In the genomic region with DNA sequence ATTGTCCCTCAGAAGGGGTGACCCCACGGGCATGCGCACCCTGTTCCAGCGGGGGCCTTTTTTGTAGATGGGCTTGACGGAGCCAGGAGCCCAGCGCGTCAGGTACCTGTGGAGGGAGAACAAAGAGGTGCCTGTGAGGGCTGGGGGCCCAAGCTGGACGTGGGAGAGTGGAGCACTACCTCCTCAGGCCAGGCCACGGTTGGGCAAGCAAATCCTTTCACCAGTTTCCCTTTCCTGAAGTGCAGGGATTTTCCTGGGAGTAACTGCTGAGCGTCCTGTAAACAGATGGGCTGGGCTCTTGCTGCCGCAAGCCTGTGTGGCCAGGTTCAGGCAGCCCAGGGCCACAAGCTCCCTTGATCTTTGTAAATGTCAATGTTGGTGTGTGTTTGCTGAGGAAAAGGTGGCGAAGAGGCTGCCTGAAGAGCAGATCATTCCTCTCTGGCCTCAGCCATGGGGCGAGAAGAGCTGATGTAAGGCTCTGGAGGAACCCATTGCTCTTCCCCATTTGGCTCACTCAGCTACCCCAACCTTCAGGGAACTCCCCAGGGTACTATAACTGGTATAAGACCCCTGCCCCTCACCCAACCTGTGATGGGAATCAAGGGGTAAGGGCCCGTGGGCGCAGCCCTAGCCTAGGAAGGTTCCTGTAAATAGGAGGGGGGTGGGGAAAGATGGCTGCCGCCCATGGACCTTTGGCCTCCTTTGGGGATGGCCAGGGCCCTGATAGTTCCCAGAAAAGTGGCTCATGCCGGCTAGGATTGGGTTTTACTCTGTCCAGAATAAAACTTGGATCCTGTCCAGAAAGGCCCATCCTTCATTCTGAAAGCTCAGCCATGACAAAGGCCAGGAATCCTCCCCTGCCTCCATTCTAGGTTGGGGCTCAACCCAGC, we compare ENCODE assay signal across 1 cellular context.
A peak's percentile ranks its signal among the peaks of the same experiment; 100 is the strongest.
TF ChIP-seq lines count a peak whose summit lies in the region.

No MANE protein-coding gene starts in this region.

TF ChIP-seq in HepG2, 621 proteins besides CTCF, POLR2A, EP300 and RAD21 (continues in another document):
- TF ChIP-seq PLSCR1 (CRISPR knock-in tag; IDR thresholded peaks at IDR 0.05; ENCODE audit: borderline replicate concordance), result no peak
- TF ChIP-seq ATM (IDR thresholded peaks at IDR 0.05; ENCODE audit: borderline replicate concordance), result no peak
- TF ChIP-seq ZNF326 (CRISPR knock-in tag; IDR thresholded peaks at IDR 0.05; ENCODE audit: borderline replicate concordance), result no peak
- TF ChIP-seq, protein P1, sequence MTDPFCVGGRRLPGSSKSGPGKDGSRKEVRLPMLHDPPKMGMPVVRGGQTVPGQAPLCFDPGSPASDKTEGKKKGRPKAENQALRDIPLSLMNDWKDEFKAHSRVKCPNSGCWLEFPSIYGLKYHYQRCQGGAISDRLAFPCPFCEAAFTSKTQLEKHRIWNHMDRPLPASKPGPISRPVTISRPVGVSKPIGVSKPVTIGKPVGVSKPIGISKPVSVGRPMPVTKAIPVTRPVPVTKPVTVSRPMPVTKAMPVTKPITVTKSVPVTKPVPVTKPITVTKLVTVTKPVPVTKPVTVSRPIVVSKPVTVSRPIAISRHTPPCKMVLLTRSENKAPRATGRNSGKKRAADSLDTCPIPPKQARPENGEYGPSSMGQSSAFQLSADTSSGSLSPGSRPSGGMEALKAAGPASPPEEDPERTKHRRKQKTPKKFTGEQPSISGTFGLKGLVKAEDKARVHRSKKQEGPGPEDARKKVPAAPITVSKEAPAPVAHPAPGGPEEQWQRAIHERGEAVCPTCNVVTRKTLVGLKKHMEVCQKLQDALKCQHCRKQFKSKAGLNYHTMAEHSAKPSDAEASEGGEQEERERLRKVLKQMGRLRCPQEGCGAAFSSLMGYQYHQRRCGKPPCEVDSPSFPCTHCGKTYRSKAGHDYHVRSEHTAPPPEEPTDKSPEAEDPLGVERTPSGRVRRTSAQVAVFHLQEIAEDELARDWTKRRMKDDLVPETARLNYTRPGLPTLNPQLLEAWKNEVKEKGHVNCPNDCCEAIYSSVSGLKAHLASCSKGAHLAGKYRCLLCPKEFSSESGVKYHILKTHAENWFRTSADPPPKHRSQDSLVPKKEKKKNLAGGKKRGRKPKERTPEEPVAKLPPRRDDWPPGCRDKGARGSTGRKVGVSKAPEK (CRISPR knock-in tag; IDR thresholded peaks at IDR 0.05; ENCODE audit: borderline replicate concordance), result 0 out of 2 replicates have a peak, but pooled peaks have one; percentile 90
- no peak for TF ChIP-seq ZSCAN22 (CRISPR knock-in tag; IDR thresholded peaks at IDR 0.05)
- no peak for TF ChIP-seq NONO (IDR thresholded peaks at IDR 0.05)
- no peak; the same call in 1 of the 2 replicates for TF ChIP-seq NONO (CRISPR knock-in tag; conservative IDR thresholded peaks at IDR 0.05)
- no peak for TF ChIP-seq ADNP (CRISPR knock-in tag; IDR thresholded peaks at IDR 0.05)
- no peak for TF ChIP-seq GTF3A (CRISPR knock-in tag; conservative IDR thresholded peaks at IDR 0.05)
- peak; percentile 55; the same call in 1 of the 2 replicates for TF ChIP-seq NFKBIZ (CRISPR knock-in tag; IDR thresholded peaks at IDR 0.05)
- TF ChIP-seq ZNF562 (CRISPR knock-in tag; IDR thresholded peaks at IDR 0.05; ENCODE audit: borderline replicate concordance), result no peak
- TF ChIP-seq GATAD2A (CRISPR knock-in tag; IDR thresholded peaks at IDR 0.05), result peak; percentile 93
- no peak for TF ChIP-seq ZNF468 (CRISPR knock-in tag; IDR thresholded peaks at IDR 0.05)
- TF ChIP-seq HMGXB4 (CRISPR knock-in tag; IDR thresholded peaks at IDR 0.05; ENCODE audit: borderline replicate concordance in 1 of 2, low read depth in 1 of 2), result peak in 1 of 2 experiments; percentile 15; a peak in 1 of 4 replicates
- TF ChIP-seq ZNF597 (CRISPR knock-in tag; IDR thresholded peaks at IDR 0.05), result no peak
- TF ChIP-seq NBN (conservative IDR thresholded peaks at IDR 0.05), result no peak
- peak; percentile 24; the same call in 1 of the 2 replicates for TF ChIP-seq YEATS4 (CRISPR knock-in tag; IDR thresholded peaks at IDR 0.05; ENCODE audit: borderline replicate concordance)
- TF ChIP-seq, protein P2, sequence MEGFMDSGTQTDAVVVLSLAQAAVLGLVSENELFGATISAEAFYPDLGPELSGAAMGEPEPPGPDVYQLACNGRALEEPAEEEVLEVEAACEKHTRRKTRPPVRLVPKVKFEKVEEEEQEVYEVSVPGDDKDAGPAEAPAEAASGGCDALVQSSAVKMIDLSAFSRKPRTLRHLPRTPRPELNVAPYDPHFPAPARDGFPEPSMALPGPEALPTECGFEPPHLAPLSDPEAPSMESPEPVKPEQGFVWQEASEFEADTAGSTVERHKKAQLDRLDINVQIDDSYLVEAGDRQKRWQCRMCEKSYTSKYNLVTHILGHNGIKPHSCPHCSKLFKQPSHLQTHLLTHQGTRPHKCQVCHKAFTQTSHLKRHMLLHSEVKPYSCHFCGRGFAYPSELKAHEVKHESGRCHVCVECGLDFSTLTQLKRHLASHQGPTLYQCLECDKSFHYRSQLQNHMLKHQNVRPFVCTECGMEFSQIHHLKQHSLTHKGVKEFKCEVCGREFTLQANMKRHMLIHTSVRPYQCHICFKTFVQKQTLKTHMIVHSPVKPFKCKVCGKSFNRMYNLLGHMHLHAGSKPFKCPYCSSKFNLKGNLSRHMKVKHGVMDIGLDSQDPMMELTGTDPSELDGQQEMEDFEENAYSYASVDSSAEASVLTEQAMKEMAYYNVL (CRISPR knock-in tag; IDR thresholded peaks at IDR 0.05; ENCODE audit: borderline replicate concordance), result peak; percentile 96
- TF ChIP-seq ZKSCAN8 (CRISPR knock-in tag; IDR thresholded peaks at IDR 0.05; ENCODE audit: borderline replicate concordance), result peak; percentile 70; the same call in 1 of the 2 replicates
- TF ChIP-seq MTA3 (CRISPR knock-in tag; IDR thresholded peaks at IDR 0.05), result no peak
- 0 out of 2 replicates have a peak, but pooled peaks have one; percentile 35 for TF ChIP-seq TFE3 (CRISPR knock-in tag; IDR thresholded peaks at IDR 0.05)
- TF ChIP-seq ZNF619 (CRISPR knock-in tag; IDR thresholded peaks at IDR 0.05), result no peak; the same call in 1 of the 2 replicates
- no peak for TF ChIP-seq ZKSCAN1 (IDR thresholded peaks at IDR 0.05; ENCODE audit: low read length)
- TF ChIP-seq KDM2A (CRISPR knock-in tag; IDR thresholded peaks at IDR 0.05; ENCODE audit: borderline replicate concordance, low read depth), result peak; percentile 55; the same call in 1 of the 2 replicates
- TF ChIP-seq DNMT3B (CRISPR knock-in tag; conservative IDR thresholded peaks at IDR 0.05), result no peak
- peak; percentile 64; the same call in 1 of the 2 replicates for TF ChIP-seq FOXJ3 (CRISPR knock-in tag; IDR thresholded peaks at IDR 0.05; ENCODE audit: borderline replicate concordance)
- TF ChIP-seq ZNF780A (CRISPR knock-in tag; IDR thresholded peaks at IDR 0.05), result no peak
- TF ChIP-seq, protein P3, sequence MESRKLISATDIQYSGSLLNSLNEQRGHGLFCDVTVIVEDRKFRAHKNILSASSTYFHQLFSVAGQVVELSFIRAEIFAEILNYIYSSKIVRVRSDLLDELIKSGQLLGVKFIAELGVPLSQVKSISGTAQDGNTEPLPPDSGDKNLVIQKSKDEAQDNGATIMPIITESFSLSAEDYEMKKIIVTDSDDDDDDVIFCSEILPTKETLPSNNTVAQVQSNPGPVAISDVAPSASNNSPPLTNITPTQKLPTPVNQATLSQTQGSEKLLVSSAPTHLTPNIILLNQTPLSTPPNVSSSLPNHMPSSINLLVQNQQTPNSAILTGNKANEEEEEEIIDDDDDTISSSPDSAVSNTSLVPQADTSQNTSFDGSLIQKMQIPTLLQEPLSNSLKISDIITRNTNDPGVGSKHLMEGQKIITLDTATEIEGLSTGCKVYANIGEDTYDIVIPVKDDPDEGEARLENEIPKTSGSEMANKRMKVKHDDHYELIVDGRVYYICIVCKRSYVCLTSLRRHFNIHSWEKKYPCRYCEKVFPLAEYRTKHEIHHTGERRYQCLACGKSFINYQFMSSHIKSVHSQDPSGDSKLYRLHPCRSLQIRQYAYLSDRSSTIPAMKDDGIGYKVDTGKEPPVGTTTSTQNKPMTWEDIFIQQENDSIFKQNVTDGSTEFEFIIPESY (CRISPR knock-in tag; IDR thresholded peaks at IDR 0.05), result peak; percentile 63; the same call in 1 of the 2 replicates
- TF ChIP-seq ARNT2 (CRISPR knock-in tag; IDR thresholded peaks at IDR 0.05; ENCODE audit: low read depth), result peak; percentile 80; the same call in 1 of the 2 replicates
- TF ChIP-seq ZIK1 (CRISPR knock-in tag; IDR thresholded peaks at IDR 0.05; ENCODE audit: borderline replicate concordance, low read depth), result no peak
- TF ChIP-seq ZNF138 (CRISPR knock-in tag; IDR thresholded peaks at IDR 0.05; ENCODE audit: low read depth), result no peak
- TF ChIP-seq KAT2B (IDR thresholded peaks at IDR 0.05; ENCODE audit: borderline replicate concordance, low read depth, low read length), result no peak
- peak in 1 of 2 experiments; percentile 57; a peak in 1 of 4 replicates for TF ChIP-seq KLF16 (CRISPR knock-in tag; IDR thresholded peaks at IDR 0.05)
- TF ChIP-seq ZFP36L1 (CRISPR knock-in tag; IDR thresholded peaks at IDR 0.05), result peak; percentile 67; the same call in 1 of the 2 replicates
- no peak; the same call in 1 of the 2 replicates for TF ChIP-seq KAT7 (CRISPR knock-in tag; IDR thresholded peaks at IDR 0.05; ENCODE audit: borderline replicate concordance)
- no peak for TF ChIP-seq NFRKB (IDR thresholded peaks at IDR 0.05)
- TF ChIP-seq ZNF639 (CRISPR knock-in tag; conservative IDR thresholded peaks at IDR 0.05), result 0 out of 2 replicates have a peak, but pooled peaks have one; percentile 39
- TF ChIP-seq HNRNPL (IDR thresholded peaks at IDR 0.05; ENCODE audit: low read depth, low read length), result no peak
- no peak for TF ChIP-seq MXD1 (CRISPR knock-in tag; IDR thresholded peaks at IDR 0.05)
- peak; percentile 7; the same call in 1 of the 2 replicates for TF ChIP-seq TAF1 (CRISPR knock-in tag; IDR thresholded peaks at IDR 0.05)
- TF ChIP-seq, protein P4, sequence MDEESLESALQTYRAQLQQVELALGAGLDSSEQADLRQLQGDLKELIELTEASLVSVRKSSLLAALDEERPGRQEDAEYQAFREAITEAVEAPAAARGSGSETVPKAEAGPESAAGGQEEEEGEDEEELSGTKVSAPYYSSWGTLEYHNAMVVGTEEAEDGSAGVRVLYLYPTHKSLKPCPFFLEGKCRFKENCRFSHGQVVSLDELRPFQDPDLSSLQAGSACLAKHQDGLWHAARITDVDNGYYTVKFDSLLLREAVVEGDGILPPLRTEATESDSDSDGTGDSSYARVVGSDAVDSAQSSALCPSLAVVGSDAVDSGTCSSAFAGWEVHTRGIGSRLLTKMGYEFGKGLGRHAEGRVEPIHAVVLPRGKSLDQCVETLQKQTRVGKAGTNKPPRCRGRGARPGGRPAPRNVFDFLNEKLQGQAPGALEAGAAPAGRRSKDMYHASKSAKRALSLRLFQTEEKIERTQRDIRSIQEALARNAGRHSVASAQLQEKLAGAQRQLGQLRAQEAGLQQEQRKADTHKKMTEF (CRISPR knock-in tag; IDR thresholded peaks at IDR 0.05), result peak; percentile 83
- peak; percentile 81; the same call in 1 of the 2 replicates for TF ChIP-seq GZF1 (CRISPR knock-in tag; IDR thresholded peaks at IDR 0.05)
